In the genomic region with DNA sequence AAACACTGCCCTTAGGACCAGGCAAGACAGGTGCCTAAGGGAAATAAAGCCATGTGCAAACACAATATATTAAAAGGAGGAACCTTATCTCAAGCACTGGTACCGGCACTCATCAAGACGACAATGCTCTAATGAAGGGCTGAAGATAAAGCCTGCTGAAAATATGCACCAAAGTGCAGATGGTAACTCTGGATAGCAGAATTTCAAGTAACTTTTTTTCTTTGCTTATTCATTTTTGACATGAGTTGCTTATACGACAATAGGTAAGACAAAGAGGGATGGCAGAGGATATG, we compare ENCODE assay signal across 22 cellular contexts. TPM values are rescaled to one million over a fixed set of nuclear protein-coding genes. Genes with fewer than 3 reads are reported as not detected.
"Had no signal": no experiment of that assay in that cellular context is flagged by ENCODE, and none has a peak within 500 bp of the region (broad histone marks: within the 10 kb centered on the region; RNA-seq: fewer than 3 reads in every experiment).

No MANE protein-coding gene starts in this region.

- H3K9me3 ChIP-seq: MG63 had no signal

- H3K36me3 ChIP-seq: MG63 had no signal

- H3K27me3 Mint-ChIP-seq: activated naive CD8-positive, alpha-beta T cell treated with anti-CD3 and anti-CD28 coated beads for 36 hours had no signal

- DNase-seq: activated CD4-positive, alpha-beta T cell treated with anti-CD3 and anti-CD28 coated beads for 4 hours; activated CD8-positive, alpha-beta memory T cell treated with anti-CD3 and anti-CD28 coated beads, Interleukin-2, amount 50 U/mL, for 4 hours; activated CD8-positive, alpha-beta T cell treated with anti-CD3 and anti-CD28 coated beads for 36 hours; activated gamma-delta T cell treated with Interleukin-2 at 50 U/mL for 16 hours; activated naive CD4-positive, alpha-beta T cell treated with anti-CD3 and anti-CD28 coated beads, Interleukin-2, amount 10 ng/mL, durations not matched to agents 7 days and 5 days; activated naive CD8-positive, alpha-beta T cell treated with anti-CD3 and anti-CD28 coated beads for 36 hours; activated T-cell treated with anti-CD3 and anti-CD28 coated beads, Interleukin-2, amount 50 U/mL, for 72 hours; cerebellar nuclear complex; MG63; MV-4-11; NCI-H1092 treated with DMSO at 0.1 percent for 48 hours; NCI-H1436; NCI-H1694 treated with DMSO at 0.1 percent for 48 hours; NCI-H2029 treated with DMSO at 0.1 percent for 48 hours; NCI-H510A treated with DMSO at 0.1 percent for 48 hours; PC-9; SHP77 treated with DMSO at 0.1 percent for 48 hours; T-cell; T-helper 2 cell; T1000 had no signal

- H3K27ac ChIP-seq: PC-9 had no signal

- H2AFZ ChIP-seq: PC-9 had no signal

- H3K9me3 Mint-ChIP-seq: activated naive CD4-positive, alpha-beta T cell treated with anti-CD3 and anti-CD28 coated beads, Interleukin-2, amount 10 ng/mL, durations not matched to agents 7 days and 5 days; activated naive CD8-positive, alpha-beta T cell treated with anti-CD3 and anti-CD28 coated beads for 36 hours; activated T-cell treated with anti-CD3 and anti-CD28 coated beads, Interleukin-2, amount 50 U/mL, for 72 hours; activated T-helper 2 cell treated with anti-CD3 and anti-CD28 coated beads, Interferon-gamma antibody, Interleukin-2, Interleukin-4, amounts not matched to agents 10 μg/mL and 5 μg/mL and 100 μg/mL, durations not matched to agents 14 hours and 24 hours and 36 hours; T-cell had no signal

- H3K4me3 ChIP-seq: MG63, PC-9 had no signal

- H3K4me1 Mint-ChIP-seq: activated naive CD8-positive, alpha-beta T cell treated with anti-CD3 and anti-CD28 coated beads for 36 hours; T-cell had no signal

- H3K4me2 ChIP-seq: PC-9 had no signal

- H3K27ac Mint-ChIP-seq: activated CD8-positive, alpha-beta T cell treated with anti-CD3 and anti-CD28 coated beads for 36 hours; activated naive CD4-positive, alpha-beta T cell treated with anti-CD3 and anti-CD28 coated beads, Interleukin-2, amount 10 ng/mL, durations not matched to agents 7 days and 5 days; activated naive CD8-positive, alpha-beta T cell treated with anti-CD3 and anti-CD28 coated beads for 36 hours; activated T-cell treated with anti-CD3 and anti-CD28 coated beads, Interleukin-2, amount 50 U/mL, for 72 hours; activated T-helper 2 cell treated with anti-CD3 and anti-CD28 coated beads, Interferon-gamma antibody, Interleukin-2, Interleukin-4, amounts not matched to agents 10 μg/mL and 5 μg/mL and 100 μg/mL, durations not matched to agents 14 hours and 24 hours and 36 hours; T-cell had no signal

- H3K36me3 Mint-ChIP-seq: activated naive CD4-positive, alpha-beta T cell treated with anti-CD3 and anti-CD28 coated beads, Interleukin-2, amount 10 ng/mL, durations not matched to agents 7 days and 5 days; T-cell had no signal

- H3K4me3 Mint-ChIP-seq: activated CD8-positive, alpha-beta T cell treated with anti-CD3 and anti-CD28 coated beads for 36 hours; activated naive CD4-positive, alpha-beta T cell treated with anti-CD3 and anti-CD28 coated beads, Interleukin-2, amount 10 ng/mL, durations not matched to agents 7 days and 5 days; activated naive CD8-positive, alpha-beta T cell treated with anti-CD3 and anti-CD28 coated beads for 36 hours; activated T-cell treated with anti-CD3 and anti-CD28 coated beads, Interleukin-2, amount 50 U/mL, for 72 hours; T-cell had no signal

RNA-seq across cellular contexts. Expression of a gene that starts 9.3 kb away (rescaled TPM):
- total RNA-seq: SK-MEL-5 had no signal

RNA-seq across cellular contexts. Expression of a gene that starts 40.8 kb away (rescaled TPM):
- total RNA-seq: PC-9 had no signal
